In the genomic region with DNA sequence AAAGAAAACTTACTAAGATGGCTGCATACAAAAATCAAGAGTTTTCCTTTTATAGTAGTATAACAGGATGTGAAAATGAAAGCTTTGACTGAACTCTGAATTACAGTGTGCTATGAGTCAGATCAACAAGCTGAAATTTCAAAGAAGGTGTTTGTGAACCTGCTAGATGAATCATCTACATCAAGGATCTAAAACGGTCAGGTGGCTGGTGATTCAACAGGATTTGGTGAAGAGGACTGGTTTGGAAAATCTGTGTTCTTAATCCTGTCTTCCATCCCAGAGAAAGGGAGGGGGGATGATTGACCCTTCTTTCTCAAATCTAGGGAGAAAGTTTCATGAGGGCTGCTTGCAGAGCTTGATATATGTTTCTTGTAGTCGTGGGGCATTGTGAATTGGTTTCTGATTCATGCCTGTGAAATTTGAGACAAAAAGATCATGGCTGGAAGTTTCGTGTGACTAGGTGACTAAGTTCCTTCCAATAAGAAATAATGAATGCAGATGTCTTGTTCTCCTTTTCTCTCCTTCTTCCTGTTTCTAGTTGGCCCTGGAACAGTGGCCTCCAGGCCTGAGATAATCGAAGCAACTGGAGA, we compare ENCODE assay signal across 8 cellular contexts.
DNase-seq lines count a peak whose midpoint lies in the region; ATAC-seq, FAIRE-seq and TF ChIP-seq lines count a peak whose summit lies in the region.

No MANE protein-coding gene starts in this region.

- peak; percentile 98 for ATAC-seq in HG03108 (IDR thresholded peaks at IDR 0.05; ENCODE audit: unreplicated experiment)

- peaks cover 0 to 2% (median 0%) of the 10 kb centered on the region in 8 donors for H3K9me3 Mint-ChIP-seq in CD4-positive, alpha-beta memory T cell

- no peaks in the 10 kb centered on the region for H3K36me3 ChIP-seq in CD4-positive, alpha-beta memory T cell (ENCODE audit: insufficient read depth, low read length)

- H3K27ac ChIP-seq in CD4-positive, alpha-beta memory T cell (ENCODE audit: low read depth, low read length): no peak overlapping the region
- no peak overlapping the region for H3K27ac ChIP-seq in coronary artery

- no peaks in the 10 kb centered on the region for H3K27me3 ChIP-seq in CD4-positive, alpha-beta memory T cell (ENCODE audit: insufficient read depth, low read length)

- intact Hi-C loops in CD4-positive, alpha-beta memory T cell (cut with micrococcal nuclease): no loop called here

- POLR2A ChIA-PET in CD4-positive, alpha-beta memory T cell (lab: Charles Lee; ENCODE audit: partially characterized antibody): no interaction called here

- in situ Hi-C loops in SK-MEL-5 (cut with HindIII; ENCODE audit: low pct_unique_long_range_greater_than_20kb, low sequenced_read_pairs): no loop called here

- H3K9me3 ChIP-seq in CD4-positive, alpha-beta memory T cell (ENCODE audit: control insufficient read depth in 1 of 2, low read length in 2 of 2): no peaks in the 10 kb centered on the region

- H3K27me3 Mint-ChIP-seq in CD4-positive, alpha-beta memory T cell: no peaks in the 10 kb centered on the region

- DNase-seq in CD4-positive, alpha-beta memory T cell: peak in 3 of 5 donors; percentile 2 to 46 (median 6)
- DNase-seq in GM19239 (ENCODE audit: insufficient read length, low spot score): peak; percentile 14
- peak; percentile 88 for DNase-seq in SK-MEL-5 (ENCODE audit: low read depth, low spot score)
- DNase-seq in fibroblast of mammary gland (ENCODE audit: low read depth): peak; percentile 78
- no peak for DNase-seq in NCI-H1694 (lab: John Stamatoyannopoulos, UW)
- DNase-seq in DMS114 treated with DMSO at 0.1 percent for 48 hours (lab: John Stamatoyannopoulos, UW; ENCODE audit: unreplicated experiment): no peak
- no peak for DNase-seq in coronary artery (ENCODE audit: low spot score)

- peaks cover 5 to 10% (median 8%) of the 10 kb centered on the region in 4 donors for H3K4me1 Mint-ChIP-seq in CD4-positive, alpha-beta memory T cell

- no peak for TF ChIP-seq CTCF in fibroblast of mammary gland (conservative IDR thresholded peaks at IDR 0.05; ENCODE audit: control insufficient read depth, insufficient read depth, low read depth, low read length)
- no peak for TF ChIP-seq CTCF in coronary artery (IDR thresholded peaks at IDR 0.05)

- H3K4me3 ChIP-seq in CD4-positive, alpha-beta memory T cell (ENCODE audit: low read length in 2 of 2): no peak overlapping the region
- H3K4me3 ChIP-seq in fibroblast of mammary gland (ENCODE audit: control insufficient read depth, low read depth, low read length) (no peak overlapping the region), coronary artery (no peak overlapping the region)

- H3K4me1 ChIP-seq in CD4-positive, alpha-beta memory T cell (ENCODE audit: insufficient read depth, low read length): no peaks in the 10 kb centered on the region

- CTCF ChIA-PET in CD4-positive, alpha-beta memory T cell (lab: Charles Lee; ENCODE audit: partially characterized antibody): no interaction called here

- H3K27ac Mint-ChIP-seq in CD4-positive, alpha-beta memory T cell: peak overlapping the region in 6 of 7 donors; percentile 16 to 86 (median 49)

- H3K4me3 Mint-ChIP-seq in CD4-positive, alpha-beta memory T cell: peak overlapping the region in 3 of 8 donors; percentile 34 to 57 (median 54)

- peak; percentile 97 for FAIRE-seq in GM19239 (lab: Jason Lieb, UNC)

- H3K36me3 Mint-ChIP-seq in CD4-positive, alpha-beta memory T cell: no peaks in the 10 kb centered on the region

Comparison
In these comparisons a context has a peak if more than half of its experiments do, and no peak if none do; other contexts are left out.
1. DNase-seq: peak in CD4-positive, alpha-beta memory T cell (3 of 5), GM19239 (single experiment), SK-MEL-5 (single experiment) and fibroblast of mammary gland (single experiment); none in NCI-H1694 (single experiment), DMS114 treated with DMSO at 0.1 percent for 48 hours (single experiment) and coronary artery (single experiment).